Comparison of ENCODE assay signal across 8 cellular contexts in genomic region chr20:20083796-20084195, GRCh38. TPM values are rescaled to one million over a fixed set of nuclear protein-coding genes. Genes with fewer than 3 reads are reported as not detected.
DNase-seq lines count a peak whose midpoint lies in the region; ATAC-seq, FAIRE-seq and TF ChIP-seq lines count a peak whose summit lies in the region.

No MANE protein-coding gene starts in this region.

- H3K4me1 ChIP-seq in pancreas, result no peaks in the 10 kb centered on the region

- H3K27me3 ChIP-seq in pancreas, result no peaks in the 10 kb centered on the region

- H3K4me3 ChIP-seq in pancreas, result no peak overlapping the region

- intact Hi-C loops in pancreas (cut with DNase I), result loop anchor here in 2 of 3 donors (10.0 kb wide), 2 partner anchors 151 to 491 kb away; no protein-coding TSS in a partner anchor

- no peaks in the 10 kb centered on the region for H3K36me3 ChIP-seq in pancreas

- ATAC-seq in GM19455 (IDR thresholded peaks at IDR 0.05; ENCODE audit: unreplicated experiment) (peak; percentile 93), pancreas (peak; percentile 38 to 83 (median 77)), HG02642 (IDR thresholded peaks at IDR 0.05; ENCODE audit: poor library complexity, unreplicated experiment) (no peak), omental fat pad (ENCODE audit: low FRiP score) (no peak)

- H3K27ac ChIP-seq in pancreas, result no peak overlapping the region

- DNase-seq in AG09319 (ENCODE audit: extremely low read depth, low read depth) (peak; percentile 3), NCI-H146 (lab: John Stamatoyannopoulos, UW) (peak; percentile 82), SKM-1 (lab: John Stamatoyannopoulos, UW; ENCODE audit: unreplicated experiment) (peak; percentile 19), fibroblast of gingiva (ENCODE audit: low read depth) (peak; percentile 16), pancreas (no peak), omental fat pad (ENCODE audit: low spot score) (no peak)

- TF ChIP-seq CTCF in AG09319 (IDR thresholded peaks at IDR 0.05; ENCODE audit: low read depth, low read length) (peak; percentile 39), pancreas (IDR thresholded peaks at IDR 0.05) (peak in 3 of 4 donors; percentile 14 to 39 (median 30)), omental fat pad (IDR thresholded peaks at IDR 0.05) (no peak)

- 2% methylated on average over 3 of the region's 3 CpGs for WGBS in pancreas, 2 donors

- FAIRE-seq in pancreas (lab: Jason Lieb, UNC), result peak; percentile 73

- no peaks in the 10 kb centered on the region for H3K9me3 ChIP-seq in pancreas

RNA-seq across cellular contexts. Expression of gene CFAP61, which starts 31.5 kb away (rescaled TPM):
- total RNA-seq in pancreas, result under 1 TPM; 0.19 to 0.53 (median 0.33) TPM
- under 1 TPM; 0.15 to 0.38 TPM for polyA plus RNA-seq in pancreas
- total RNA-seq in omental fat pad, result not detected

RNA-seq across cellular contexts. Expression of gene CRNKL1, which starts 31.5 kb away (rescaled TPM):
- 10 to 100 TPM in 1 of 6 donors, 1 to 10 TPM in 5; 4.4 to 15.5 (median 6.8) TPM for total RNA-seq in pancreas
- 10 to 100 TPM in 1 of 2 donors, 1 to 10 TPM in 1; 9.7 to 13.2 TPM for polyA plus RNA-seq in pancreas
- total RNA-seq in omental fat pad, result 10 to 100 TPM; 13.8 to 30.7 (median 15.6) TPM

Comparison
In these comparisons a context has a peak if more than half of its experiments do, and no peak if none do; other contexts are left out.
1. DNase-seq: peak in AG09319 (single experiment), NCI-H146 (single experiment), SKM-1 (single experiment) and fibroblast of gingiva (single experiment); none in pancreas (0 of 6) and omental fat pad (single experiment).
2. CTCF ChIP-seq: peak in AG09319 (single experiment) and pancreas (3 of 4); none in omental fat pad (0 of 3).
3. ATAC-seq: peak in GM19455 (single experiment) and pancreas (4 of 4); none in HG02642 (single experiment) and omental fat pad (single experiment).